In the genomic region with DNA sequence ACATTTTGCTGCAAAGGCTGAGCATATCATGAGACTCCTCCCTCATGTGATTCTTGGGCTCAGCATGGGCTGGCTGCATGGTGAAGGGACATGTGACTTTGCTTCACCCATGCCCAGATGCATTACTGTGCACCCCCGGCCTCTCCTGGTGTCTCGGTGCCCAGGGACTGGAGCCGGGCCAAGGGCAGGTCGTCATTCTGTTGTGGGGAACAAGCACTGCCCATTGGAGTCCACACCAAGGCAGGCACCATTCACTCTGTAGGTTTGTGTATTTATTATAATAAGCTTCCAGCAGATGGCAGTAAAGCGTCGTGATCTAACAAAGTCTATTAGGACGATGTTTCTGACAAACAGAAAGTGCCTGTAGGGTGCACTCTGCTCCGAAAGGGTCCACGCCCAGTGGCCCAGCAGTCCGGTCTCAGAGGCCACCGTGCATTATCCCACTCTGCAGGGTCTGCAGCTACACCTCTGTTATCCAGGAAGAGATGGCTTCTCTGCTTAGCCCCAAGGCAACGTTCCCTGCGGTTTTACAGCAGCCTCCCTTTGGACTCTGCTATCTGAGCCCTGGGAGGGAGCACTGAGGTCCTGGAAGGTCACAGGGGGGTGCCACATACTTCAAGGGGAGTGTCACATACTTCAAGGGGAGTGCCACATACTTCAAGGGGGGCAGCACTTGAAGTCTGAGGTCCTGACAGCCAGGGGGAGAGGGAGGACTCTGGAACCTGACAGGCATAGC, we compare ENCODE assay signal across 8 cellular contexts.
A peak's percentile ranks its signal among the peaks of the same experiment; 100 is the strongest.
DNase-seq lines count a peak whose midpoint lies in the region; ATAC-seq and TF ChIP-seq lines count a peak whose summit lies in the region.

No MANE protein-coding gene starts in this region.

- H3K27me3 ChIP-seq in OCI-LY3 (ENCODE audit: low read depth, low read length) = peaks cover 5% of the 10 kb centered on the region; the same call in 1 of the 2 replicates
- H3K27me3 ChIP-seq in upper lobe of right lung = no peaks in the 10 kb centered on the region

- intact Hi-C loops in upper lobe of right lung (cut with DNase I) = no loop called here

- H3K27ac Mint-ChIP-seq in IgD-negative memory B cell (peak overlapping the region in 1 of 3 donors; percentile 36), neural crest cell (ENCODE audit: unreplicated experiment) (peak overlapping the region; percentile 10)
- H3K27ac Mint-ChIP-seq in activated T-cell treated with anti-CD3 and anti-CD28 coated beads, Interleukin-2, amount 50 U/mL, for 72 hours = peak overlapping the region; percentile 23

- H3K36me3 Mint-ChIP-seq in IgD-negative memory B cell (no peaks in the 10 kb centered on the region), neural crest cell (ENCODE audit: low read depth) (no peaks in the 10 kb centered on the region)
- no peaks in the 10 kb centered on the region for H3K36me3 Mint-ChIP-seq in activated T-cell treated with anti-CD3 and anti-CD28 coated beads, Interleukin-2, amount 50 U/mL, for 72 hours (ENCODE audit: insufficient read depth in 2 of 2)

- H3K9me3 ChIP-seq in OCI-LY3 (ENCODE audit: insufficient read depth, low read length) (0 out of 2 replicates have a peak, but pooled peaks cover 3% of the 10 kb centered on the region), upper lobe of right lung (no peaks in the 10 kb centered on the region)

- ATAC-seq in GM21723 (IDR thresholded peaks at IDR 0.05; ENCODE audit: unreplicated experiment) (peak; percentile 97), upper lobe of right lung (peak; percentile 94)
- peak; percentile 91 to 93 for ATAC-seq in activated T-cell treated with anti-CD3 and anti-CD28 coated beads, Interleukin-2, amount 50 U/mL, for 72 hours (replicated peaks in 1 of 2)

- TF ChIP-seq CTCF in OCI-LY3 (IDR thresholded peaks at IDR 0.05; ENCODE audit: low read depth, low read length) (peak; percentile 78), fibroblast of the aortic adventitia (IDR thresholded peaks at IDR 0.05; ENCODE audit: insufficient read depth, low read length) (peak; percentile 46), neural crest cell (conservative IDR thresholded peaks at IDR 0.05) (peak; percentile 84), upper lobe of right lung (IDR thresholded peaks at IDR 0.05) (peak; percentile 59)

- H2AFZ ChIP-seq in OCI-LY3 (ENCODE audit: low read depth, low read length) = peak overlapping the region; percentile 99

- H3K4me3 ChIP-seq in OCI-LY3 (ENCODE audit: low read length) (peak overlapping the region; percentile 78), fibroblast of the aortic adventitia (ENCODE audit: low read depth, low read length) (peak overlapping the region; percentile 57), upper lobe of right lung (peak overlapping the region; percentile 40)

- H3K9me3 Mint-ChIP-seq in IgD-negative memory B cell (peaks cover 0 to 1% (median 0%) of the 10 kb centered on the region in 3 donors), neural crest cell (peaks cover 8% of the 10 kb centered on the region)
- H3K9me3 Mint-ChIP-seq in activated T-cell treated with anti-CD3 and anti-CD28 coated beads, Interleukin-2, amount 50 U/mL, for 72 hours = no peaks in the 10 kb centered on the region

- peak overlapping the region; percentile 40; the same call in 1 of the 2 replicates for H3K9ac ChIP-seq in OCI-LY3 (ENCODE audit: low read length)

- no peaks in the 10 kb centered on the region for H3K79me2 ChIP-seq in OCI-LY3 (ENCODE audit: low read length)

- H3K4me3 Mint-ChIP-seq in IgD-negative memory B cell = peak overlapping the region in 3 of 4 donors; percentile 54 to 92 (median 77)
- H3K4me3 Mint-ChIP-seq in activated T-cell treated with anti-CD3 and anti-CD28 coated beads, Interleukin-2, amount 50 U/mL, for 72 hours = peak overlapping the region; percentile 65 to 79
- H3K4me3 Mint-ChIP-seq in neural crest cell = peak overlapping the region; percentile 68

- no peaks in the 10 kb centered on the region for H4K20me1 ChIP-seq in OCI-LY3 (ENCODE audit: insufficient read depth, low read length)

- H3K27ac ChIP-seq in OCI-LY3 (ENCODE audit: low read length) = no peak overlapping the region
- no peak overlapping the region for H3K27ac ChIP-seq in upper lobe of right lung

- H3K36me3 ChIP-seq in OCI-LY3 (replicated peaks; ENCODE audit: low read depth, low read length) (no peaks in the 10 kb centered on the region), upper lobe of right lung (no peaks in the 10 kb centered on the region)

- H3K27me3 Mint-ChIP-seq in IgD-negative memory B cell = peaks cover 3% of the 10 kb centered on the region
- H3K27me3 Mint-ChIP-seq in activated T-cell treated with anti-CD3 and anti-CD28 coated beads, Interleukin-2, amount 50 U/mL, for 72 hours (ENCODE audit: low read depth) = peaks cover 6% of the 10 kb centered on the region
- no peaks in the 10 kb centered on the region for H3K27me3 Mint-ChIP-seq in neural crest cell (ENCODE audit: low read depth)

- in situ Hi-C loops in G401 (cut with HindIII; ENCODE audit: low sequenced_read_pairs) = no loop called here

- H3K4me1 Mint-ChIP-seq in IgD-negative memory B cell = peaks cover 5 to 11% (median 7%) of the 10 kb centered on the region in 3 donors
- H3K4me1 Mint-ChIP-seq in activated T-cell treated with anti-CD3 and anti-CD28 coated beads, Interleukin-2, amount 50 U/mL, for 72 hours (ENCODE audit: low read depth) = peaks cover 6% of the 10 kb centered on the region
- H3K4me1 Mint-ChIP-seq in neural crest cell = peaks cover 57% of the 10 kb centered on the region

- H3K4me2 ChIP-seq in OCI-LY3 (ENCODE audit: low read length) = peak overlapping the region; percentile 95

- DNase-seq in G401 (ENCODE audit: low spot score) (peak; percentile 77), fibroblast of the aortic adventitia (ENCODE audit: low read depth) (peak; percentile 83), neural crest cell (ENCODE audit: low read depth, low spot score) (peak; percentile 54), upper lobe of right lung (no peak)
- peak; percentile 41 to 54 for DNase-seq in activated T-cell treated with anti-CD3 and anti-CD28 coated beads, Interleukin-2, amount 50 U/mL, for 72 hours

- H3K4me1 ChIP-seq in OCI-LY3 (ENCODE audit: low read length) (peaks cover 24% of the 10 kb centered on the region), upper lobe of right lung (peaks cover 11% of the 10 kb centered on the region)
